8 cellular contexts compared by ENCODE assay signal in genomic region chr11:61827573-61828378, GRCh38. TPM values are rescaled to one million over a fixed set of nuclear protein-coding genes. Genes with fewer than 3 reads are reported as not detected.
DNase-seq lines count a peak whose midpoint lies in the region; ATAC-seq and TF ChIP-seq lines count a peak whose summit lies in the region.

TSS of gene FADS2 (plus strand) at chr11:61828300. CDS start at chr11:61828391, 91 bp downstream.

- ATAC-seq in heart left ventricle (peak; percentile 52 to 90 (median 88)), upper lobe of right lung (peak; percentile 92)

- H3K27ac ChIP-seq in adrenal gland (peak within 1 kb of the TSS; percentile 87 to 98 (median 92)), heart left ventricle (peak within 1 kb of the TSS; percentile 40 to 96 (median 86)), parathyroid adenoma (peak within 1 kb of the TSS; percentile 81), upper lobe of right lung (peak within 1 kb of the TSS; percentile 80)

- WGBS in adrenal gland, 4 donors: 0 to 1% (median 0%) methylated on average over 17 to 83 of the region's 83 CpGs
- 1% methylated on average over 44 to 83 of the region's 83 CpGs for WGBS in heart left ventricle, 4 donors

- intact Hi-C loops in adrenal gland (cut with DNase I): no loop called here
- intact Hi-C loops in heart left ventricle (cut with DNase I): loop anchor here in 2 of 10 donors (1.0 kb wide), 2 partner anchors 12 to 64 kb away; partner anchors contain the start of gene FADS3 (in 1 of the 2)
- intact Hi-C loops in upper lobe of right lung (cut with DNase I): no loop called here

- H3K27me3 ChIP-seq in adrenal gland (no peaks in the 10 kb centered on the region), heart left ventricle (no peaks in the 10 kb centered on the region), parathyroid adenoma (ENCODE audit: control insufficient read depth, insufficient read depth, low read length) (no peaks in the 10 kb centered on the region), upper lobe of right lung (no peaks in the 10 kb centered on the region)

- peak within 1 kb of the TSS; percentile 74 for H3K4me3 ChIP-seq in NB4 (ENCODE audit: low read depth, low read length)
- peak within 1 kb of the TSS; percentile 53 to 81 (median 76) for H3K4me3 ChIP-seq in adrenal gland
- H3K4me3 ChIP-seq in heart left ventricle: peak within 1 kb of the TSS; percentile 47 to 80 (median 66)
- peak within 1 kb of the TSS; percentile 56 for H3K4me3 ChIP-seq in parathyroid adenoma (ENCODE audit: low read depth, low read length)
- peak within 1 kb of the TSS; percentile 67 for H3K4me3 ChIP-seq in upper lobe of right lung

- H3K9ac ChIP-seq in parathyroid adenoma: no peak within 1 kb of the TSS

- no peaks in the 10 kb centered on the region for H3K9me3 ChIP-seq in adrenal gland (replicated peaks in 1 of 3)
- no peaks in the 10 kb centered on the region for H3K9me3 ChIP-seq in heart left ventricle
- H3K9me3 ChIP-seq in parathyroid adenoma (ENCODE audit: control insufficient read depth, low read length): no peaks in the 10 kb centered on the region
- H3K9me3 ChIP-seq in upper lobe of right lung: no peaks in the 10 kb centered on the region

- H3K36me3 ChIP-seq in adrenal gland (replicated peaks in 1 of 2) (no peaks in the 10 kb centered on the region), heart left ventricle (no peaks in the 10 kb centered on the region), parathyroid adenoma (ENCODE audit: control insufficient read depth, insufficient read depth, low read length) (no peaks in the 10 kb centered on the region), upper lobe of right lung (no peaks in the 10 kb centered on the region)

- peak within 1 kb of the TSS; percentile 81 for H3K4me2 ChIP-seq in parathyroid adenoma (ENCODE audit: low read length)

- H3K79me2 ChIP-seq in parathyroid adenoma: no peaks in the 10 kb centered on the region

- peak; percentile 98 for DNase-seq in GDM1 (lab: John Stamatoyannopoulos, UW)
- DNase-seq in HCEC 1CT: peak; percentile 98
- peak; percentile 98 for DNase-seq in NB4 (ENCODE audit: low read depth)
- peak; percentile 73 for DNase-seq in SKM-1 (lab: John Stamatoyannopoulos, UW; ENCODE audit: unreplicated experiment)
- peak; percentile 97 to 99 (median 98) for DNase-seq in adrenal gland
- peak; percentile 94 to 96 (median 95) for DNase-seq in heart left ventricle
- peak; percentile 97 for DNase-seq in upper lobe of right lung

- H2AFZ ChIP-seq in parathyroid adenoma: peak within 1 kb of the TSS; percentile 76

- H3K4me1 ChIP-seq in adrenal gland (replicated peaks in 1 of 2): peaks cover 27 to 44% of the 10 kb centered on the region in 2 donors
- H3K4me1 ChIP-seq in heart left ventricle: peaks cover 0 to 52% (median 29%) of the 10 kb centered on the region in 12 donors
- H3K4me1 ChIP-seq in parathyroid adenoma: peaks cover 16% of the 10 kb centered on the region
- peaks cover 19% of the 10 kb centered on the region for H3K4me1 ChIP-seq in upper lobe of right lung

- peak; percentile 4 for TF ChIP-seq CTCF in NB4 (IDR thresholded peaks at IDR 0.05; ENCODE audit: low read depth, low read length)
- TF ChIP-seq CTCF in adrenal gland (IDR thresholded peaks at IDR 0.05): peak in 2 of 6 experiments; percentile 29 to 49
- TF ChIP-seq CTCF in heart left ventricle (IDR thresholded peaks at IDR 0.05): peak in 1 of 12 donors; percentile 10
- no peak for TF ChIP-seq CTCF in parathyroid adenoma (IDR thresholded peaks at IDR 0.05)
- no peak for TF ChIP-seq CTCF in upper lobe of right lung (IDR thresholded peaks at IDR 0.05)

- TF ChIP-seq POLR2A in NB4 (IDR thresholded peaks at IDR 0.05; ENCODE audit: extremely low read depth, insufficient read length) (peak; percentile 79), adrenal gland (IDR thresholded peaks at IDR 0.05) (peak; percentile 92 to 93), heart left ventricle (IDR thresholded peaks at IDR 0.05) (peak in 1 of 2 donors; percentile 16)

RNA-seq across cellular contexts. Expression of gene FADS2, which starts in this region (rescaled TPM):
- total RNA-seq in adrenal gland (1,000 to 10,000 TPM in 2 of 8 donors, 100 to 1,000 TPM in 6; 302 to 1,301 (median 562) TPM), heart left ventricle (10 to 100 TPM in 8 of 9 donors, 1 to 10 TPM in 1; 2.6 to 38.2 (median 19.2) TPM), upper lobe of right lung (75.1 TPM)
- polyA plus RNA-seq in adrenal gland (1,000 to 10,000 TPM in 1 of 3 donors, 100 to 1,000 TPM in 2; 134 to 1,327 (median 153) TPM), heart left ventricle (10 to 100 TPM; 13.8 to 43.6 TPM)

Comparison
In these comparisons a context has a peak if more than half of its experiments do, and no peak if none do; other contexts are left out.
1. Peak in every context shown above with its lines: DNase-seq, ATAC-seq, H3K4me3 ChIP-seq and H3K27ac ChIP-seq.